1 cellular context compared by ENCODE assay signal in genomic region chr22:42615092-42615859, GRCh38.
A peak's percentile ranks its signal among the peaks of the same experiment; 100 is the strongest.
TF ChIP-seq lines count a peak whose summit lies in the region.

No MANE protein-coding gene starts in this region.

TF ChIP-seq in HEK293, 187 proteins besides CTCF, POLR2A, EP300 and RAD21 (continued from another document and continues in another):
- TF ChIP-seq ZNF354C (tag by site-specific recombination; IDR thresholded peaks at IDR 0.05; ENCODE audit: borderline replicate concordance, low read depth) (no peak), KLF1 (tag by site-specific recombination; IDR thresholded peaks at IDR 0.05) (no peak), SCRT2 (tag by site-specific recombination; IDR thresholded peaks at IDR 0.05) (no peak), ZNF302 (tag by site-specific recombination; IDR thresholded peaks at IDR 0.05; ENCODE audit: low read depth) (no peak), ZNF394 (tag by site-specific recombination; IDR thresholded peaks at IDR 0.05; ENCODE audit: borderline replicate concordance) (peak; percentile 75; the same call in 1 of the 2 replicates), ZNF837 (tag by site-specific recombination; IDR thresholded peaks at IDR 0.05) (no peak), ZNF175 (tag by site-specific recombination; IDR thresholded peaks at IDR 0.05) (no peak), ZNF211 (tag by site-specific recombination; IDR thresholded peaks at IDR 0.05; ENCODE audit: low read depth) (no peak), ZNF660 (tag by site-specific recombination; IDR thresholded peaks at IDR 0.05) (0 out of 2 replicates have a peak, but pooled peaks have one; percentile 33), ZBTB11 (tag by site-specific recombination; conservative IDR thresholded peaks at IDR 0.05; ENCODE audit: low read depth) (peak; percentile 65; the same call in 1 of the 2 replicates), ZFP41 (tag by site-specific recombination; IDR thresholded peaks at IDR 0.05; ENCODE audit: borderline replicate concordance) (no peak), SP7 (tag by site-specific recombination; IDR thresholded peaks at IDR 0.05) (peak; percentile 81), ZNF16 (tag by site-specific recombination; IDR thresholded peaks at IDR 0.05; ENCODE audit: low read depth) (0 out of 2 replicates have a peak, but pooled peaks have one; percentile 35), REPIN1 (tag by site-specific recombination; IDR thresholded peaks at IDR 0.05; ENCODE audit: low read depth) (0 out of 2 replicates have a peak, but pooled peaks have one; percentile 20), ZNF423 (tag by site-specific recombination; IDR thresholded peaks at IDR 0.05) (peak; percentile 69; the same call in 1 of the 2 replicates), ZNF843 (tag by site-specific recombination; IDR thresholded peaks at IDR 0.05) (no peak), ZBTB49 (tag by site-specific recombination; IDR thresholded peaks at IDR 0.05; ENCODE audit: low read depth) (no peak), ZNF184 (tag by site-specific recombination; IDR thresholded peaks at IDR 0.05) (no peak), ZNF350 (tag by site-specific recombination; IDR thresholded peaks at IDR 0.05) (no peak), PRDM1 (tag by site-specific recombination; IDR thresholded peaks at IDR 0.05) (peak; percentile 80), ZBTB1 (tag by site-specific recombination; IDR thresholded peaks at IDR 0.05) (peak; percentile 77; the same call in 1 of the 2 replicates), OVOL3 (tag by site-specific recombination; IDR thresholded peaks at IDR 0.05) (no peak), ATF2 (tag by site-specific recombination; IDR thresholded peaks at IDR 0.05; ENCODE audit: low read depth) (peak; percentile 59; the same call in 1 of the 2 replicates), ZNF600 (tag by site-specific recombination; IDR thresholded peaks at IDR 0.05) (peak; percentile 92), ZNF626 (tag by site-specific recombination; IDR thresholded peaks at IDR 0.05) (no peak)
- TF ChIP-seq, protein P1, sequence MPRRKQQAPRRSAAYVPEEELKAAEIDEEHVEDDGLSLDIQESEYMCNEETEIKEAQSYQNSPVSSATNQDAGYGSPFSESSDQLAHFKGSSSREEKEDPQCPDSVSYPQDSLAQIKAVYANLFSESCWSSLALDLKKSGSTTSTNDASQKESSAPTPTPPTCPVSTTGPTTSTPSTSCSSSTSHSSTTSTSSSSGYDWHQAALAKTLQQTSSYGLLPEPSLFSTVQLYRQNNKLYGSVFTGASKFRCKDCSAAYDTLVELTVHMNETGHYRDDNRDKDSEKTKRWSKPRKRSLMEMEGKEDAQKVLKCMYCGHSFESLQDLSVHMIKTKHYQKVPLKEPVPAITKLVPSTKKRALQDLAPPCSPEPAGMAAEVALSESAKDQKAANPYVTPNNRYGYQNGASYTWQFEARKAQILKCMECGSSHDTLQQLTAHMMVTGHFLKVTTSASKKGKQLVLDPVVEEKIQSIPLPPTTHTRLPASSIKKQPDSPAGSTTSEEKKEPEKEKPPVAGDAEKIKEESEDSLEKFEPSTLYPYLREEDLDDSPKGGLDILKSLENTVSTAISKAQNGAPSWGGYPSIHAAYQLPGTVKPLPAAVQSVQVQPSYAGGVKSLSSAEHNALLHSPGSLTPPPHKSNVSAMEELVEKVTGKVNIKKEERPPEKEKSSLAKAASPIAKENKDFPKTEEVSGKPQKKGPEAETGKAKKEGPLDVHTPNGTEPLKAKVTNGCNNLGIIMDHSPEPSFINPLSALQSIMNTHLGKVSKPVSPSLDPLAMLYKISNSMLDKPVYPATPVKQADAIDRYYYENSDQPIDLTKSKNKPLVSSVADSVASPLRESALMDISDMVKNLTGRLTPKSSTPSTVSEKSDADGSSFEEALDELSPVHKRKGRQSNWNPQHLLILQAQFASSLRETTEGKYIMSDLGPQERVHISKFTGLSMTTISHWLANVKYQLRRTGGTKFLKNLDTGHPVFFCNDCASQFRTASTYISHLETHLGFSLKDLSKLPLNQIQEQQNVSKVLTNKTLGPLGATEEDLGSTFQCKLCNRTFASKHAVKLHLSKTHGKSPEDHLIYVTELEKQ (tag by site-specific recombination; IDR thresholded peaks at IDR 0.05; ENCODE audit: borderline replicate concordance): peak; percentile 52; the same call in 1 of the 2 replicates
- TF ChIP-seq, protein P2, sequence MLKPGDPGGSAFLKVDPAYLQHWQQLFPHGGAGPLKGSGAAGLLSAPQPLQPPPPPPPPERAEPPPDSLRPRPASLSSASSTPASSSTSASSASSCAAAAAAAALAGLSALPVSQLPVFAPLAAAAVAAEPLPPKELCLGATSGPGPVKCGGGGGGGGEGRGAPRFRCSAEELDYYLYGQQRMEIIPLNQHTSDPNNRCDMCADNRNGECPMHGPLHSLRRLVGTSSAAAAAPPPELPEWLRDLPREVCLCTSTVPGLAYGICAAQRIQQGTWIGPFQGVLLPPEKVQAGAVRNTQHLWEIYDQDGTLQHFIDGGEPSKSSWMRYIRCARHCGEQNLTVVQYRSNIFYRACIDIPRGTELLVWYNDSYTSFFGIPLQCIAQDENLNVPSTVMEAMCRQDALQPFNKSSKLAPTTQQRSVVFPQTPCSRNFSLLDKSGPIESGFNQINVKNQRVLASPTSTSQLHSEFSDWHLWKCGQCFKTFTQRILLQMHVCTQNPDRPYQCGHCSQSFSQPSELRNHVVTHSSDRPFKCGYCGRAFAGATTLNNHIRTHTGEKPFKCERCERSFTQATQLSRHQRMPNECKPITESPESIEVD (tag by site-specific recombination; IDR thresholded peaks at IDR 0.05): peak; percentile 75
- TF ChIP-seq, protein P3, sequence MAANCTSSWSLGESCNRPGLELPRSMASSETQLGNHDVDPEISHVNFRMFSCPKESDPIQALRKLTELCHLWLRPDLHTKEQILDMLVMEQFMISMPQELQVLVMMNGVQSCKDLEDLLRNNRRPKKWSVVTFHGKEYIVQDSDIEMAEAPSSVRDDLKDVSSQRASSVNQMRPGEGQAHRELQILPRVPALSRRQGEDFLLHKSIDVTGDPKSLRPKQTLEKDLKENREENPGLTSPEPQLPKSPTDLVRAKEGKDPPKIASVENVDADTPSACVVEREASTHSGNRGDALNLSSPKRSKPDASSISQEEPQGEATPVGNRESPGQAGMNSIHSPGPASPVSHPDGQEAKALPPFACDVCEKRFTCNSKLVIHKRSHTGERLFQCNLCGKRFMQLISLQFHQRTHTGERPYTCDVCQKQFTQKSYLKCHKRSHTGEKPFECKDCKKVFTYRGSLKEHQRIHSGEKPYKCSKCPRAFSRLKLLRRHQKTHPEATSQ (tag by site-specific recombination; IDR thresholded peaks at IDR 0.05): peak; percentile 84
- TF ChIP-seq, protein P4, sequence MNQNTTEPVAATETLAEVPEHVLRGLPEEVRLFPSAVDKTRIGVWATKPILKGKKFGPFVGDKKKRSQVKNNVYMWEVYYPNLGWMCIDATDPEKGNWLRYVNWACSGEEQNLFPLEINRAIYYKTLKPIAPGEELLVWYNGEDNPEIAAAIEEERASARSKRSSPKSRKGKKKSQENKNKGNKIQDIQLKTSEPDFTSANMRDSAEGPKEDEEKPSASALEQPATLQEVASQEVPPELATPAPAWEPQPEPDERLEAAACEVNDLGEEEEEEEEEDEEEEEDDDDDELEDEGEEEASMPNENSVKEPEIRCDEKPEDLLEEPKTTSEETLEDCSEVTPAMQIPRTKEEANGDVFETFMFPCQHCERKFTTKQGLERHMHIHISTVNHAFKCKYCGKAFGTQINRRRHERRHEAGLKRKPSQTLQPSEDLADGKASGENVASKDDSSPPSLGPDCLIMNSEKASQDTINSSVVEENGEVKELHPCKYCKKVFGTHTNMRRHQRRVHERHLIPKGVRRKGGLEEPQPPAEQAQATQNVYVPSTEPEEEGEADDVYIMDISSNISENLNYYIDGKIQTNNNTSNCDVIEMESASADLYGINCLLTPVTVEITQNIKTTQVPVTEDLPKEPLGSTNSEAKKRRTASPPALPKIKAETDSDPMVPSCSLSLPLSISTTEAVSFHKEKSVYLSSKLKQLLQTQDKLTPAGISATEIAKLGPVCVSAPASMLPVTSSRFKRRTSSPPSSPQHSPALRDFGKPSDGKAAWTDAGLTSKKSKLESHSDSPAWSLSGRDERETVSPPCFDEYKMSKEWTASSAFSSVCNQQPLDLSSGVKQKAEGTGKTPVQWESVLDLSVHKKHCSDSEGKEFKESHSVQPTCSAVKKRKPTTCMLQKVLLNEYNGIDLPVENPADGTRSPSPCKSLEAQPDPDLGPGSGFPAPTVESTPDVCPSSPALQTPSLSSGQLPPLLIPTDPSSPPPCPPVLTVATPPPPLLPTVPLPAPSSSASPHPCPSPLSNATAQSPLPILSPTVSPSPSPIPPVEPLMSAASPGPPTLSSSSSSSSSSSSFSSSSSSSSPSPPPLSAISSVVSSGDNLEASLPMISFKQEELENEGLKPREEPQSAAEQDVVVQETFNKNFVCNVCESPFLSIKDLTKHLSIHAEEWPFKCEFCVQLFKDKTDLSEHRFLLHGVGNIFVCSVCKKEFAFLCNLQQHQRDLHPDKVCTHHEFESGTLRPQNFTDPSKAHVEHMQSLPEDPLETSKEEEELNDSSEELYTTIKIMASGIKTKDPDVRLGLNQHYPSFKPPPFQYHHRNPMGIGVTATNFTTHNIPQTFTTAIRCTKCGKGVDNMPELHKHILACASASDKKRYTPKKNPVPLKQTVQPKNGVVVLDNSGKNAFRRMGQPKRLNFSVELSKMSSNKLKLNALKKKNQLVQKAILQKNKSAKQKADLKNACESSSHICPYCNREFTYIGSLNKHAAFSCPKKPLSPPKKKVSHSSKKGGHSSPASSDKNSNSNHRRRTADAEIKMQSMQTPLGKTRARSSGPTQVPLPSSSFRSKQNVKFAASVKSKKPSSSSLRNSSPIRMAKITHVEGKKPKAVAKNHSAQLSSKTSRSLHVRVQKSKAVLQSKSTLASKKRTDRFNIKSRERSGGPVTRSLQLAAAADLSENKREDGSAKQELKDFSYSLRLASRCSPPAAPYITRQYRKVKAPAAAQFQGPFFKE (tag by site-specific recombination; IDR thresholded peaks at IDR 0.05; ENCODE audit: borderline replicate concordance): no peak
- TF ChIP-seq, protein P5, sequence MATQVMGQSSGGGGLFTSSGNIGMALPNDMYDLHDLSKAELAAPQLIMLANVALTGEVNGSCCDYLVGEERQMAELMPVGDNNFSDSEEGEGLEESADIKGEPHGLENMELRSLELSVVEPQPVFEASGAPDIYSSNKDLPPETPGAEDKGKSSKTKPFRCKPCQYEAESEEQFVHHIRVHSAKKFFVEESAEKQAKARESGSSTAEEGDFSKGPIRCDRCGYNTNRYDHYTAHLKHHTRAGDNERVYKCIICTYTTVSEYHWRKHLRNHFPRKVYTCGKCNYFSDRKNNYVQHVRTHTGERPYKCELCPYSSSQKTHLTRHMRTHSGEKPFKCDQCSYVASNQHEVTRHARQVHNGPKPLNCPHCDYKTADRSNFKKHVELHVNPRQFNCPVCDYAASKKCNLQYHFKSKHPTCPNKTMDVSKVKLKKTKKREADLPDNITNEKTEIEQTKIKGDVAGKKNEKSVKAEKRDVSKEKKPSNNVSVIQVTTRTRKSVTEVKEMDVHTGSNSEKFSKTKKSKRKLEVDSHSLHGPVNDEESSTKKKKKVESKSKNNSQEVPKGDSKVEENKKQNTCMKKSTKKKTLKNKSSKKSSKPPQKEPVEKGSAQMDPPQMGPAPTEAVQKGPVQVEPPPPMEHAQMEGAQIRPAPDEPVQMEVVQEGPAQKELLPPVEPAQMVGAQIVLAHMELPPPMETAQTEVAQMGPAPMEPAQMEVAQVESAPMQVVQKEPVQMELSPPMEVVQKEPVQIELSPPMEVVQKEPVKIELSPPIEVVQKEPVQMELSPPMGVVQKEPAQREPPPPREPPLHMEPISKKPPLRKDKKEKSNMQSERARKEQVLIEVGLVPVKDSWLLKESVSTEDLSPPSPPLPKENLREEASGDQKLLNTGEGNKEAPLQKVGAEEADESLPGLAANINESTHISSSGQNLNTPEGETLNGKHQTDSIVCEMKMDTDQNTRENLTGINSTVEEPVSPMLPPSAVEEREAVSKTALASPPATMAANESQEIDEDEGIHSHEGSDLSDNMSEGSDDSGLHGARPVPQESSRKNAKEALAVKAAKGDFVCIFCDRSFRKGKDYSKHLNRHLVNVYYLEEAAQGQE (tag by site-specific recombination; IDR thresholded peaks at IDR 0.05): peak; percentile 53
